22 cellular contexts compared by ENCODE assay signal in genomic region chr6:28646650-28647049, GRCh38.
DNase-seq lines count a peak whose midpoint lies in the region; ATAC-seq, FAIRE-seq and TF ChIP-seq lines count a peak whose summit lies in the region.
"Had no signal": no experiment of that assay in that cellular context is flagged by ENCODE, and none has a peak within 500 bp of the region (broad histone marks: within the 10 kb centered on the region; RNA-seq: fewer than 3 reads in every experiment).

No MANE protein-coding gene starts in this region.

- in situ Hi-C loops in K562 (cut with MboI): no loop called here

- no peaks in the 10 kb centered on the region for H3K4me1 ChIP-seq in K562 (replicated peaks in 1 of 2; ENCODE audit: control insufficient read depth in 2 of 2, insufficient read depth in 2 of 2, low read length in 2 of 2)
- H3K4me1 ChIP-seq: Caco-2 had no signal

- H3K27me3 ChIP-seq in K562 (ENCODE audit: control insufficient read depth in 2 of 2, insufficient read depth in 2 of 2, low read length in 2 of 2): no peaks in the 10 kb centered on the region
- H3K27me3 ChIP-seq: BLaER1 treated with 17β-estradiol and CSF1 and Interleukin-3, amounts not matched to agents 10 nM and 100 nM had no signal

- 0 out of 3 replicates have a peak, but pooled peaks cover 3% of the 10 kb centered on the region for H3K36me3 ChIP-seq in K562 (ENCODE audit: control insufficient read depth, insufficient read depth, low read length)
- H3K36me3 ChIP-seq: BLaER1 treated with 17β-estradiol and CSF1 and Interleukin-3, amounts not matched to agents 10 nM and 100 nM had no signal

- no peaks in the 10 kb centered on the region for H3K79me2 ChIP-seq in K562 (ENCODE audit: control insufficient read depth, insufficient read depth, low read length)

- FAIRE-seq in K562 (lab: Jason Lieb, UNC): no peak
- FAIRE-seq: A549, D721Med, GM12878, GM12892, GM18507 had no signal

- no peak for TF ChIP-seq POLR2A in K562 (conservative IDR thresholded peaks at IDR 0.05)

- no peaks in the 10 kb centered on the region; the same call in 1 of the 2 replicates for H3K9me3 ChIP-seq in K562 (replicated peaks; ENCODE audit: control insufficient read depth, insufficient read depth, low read depth, low read length)
- H3K9me3 ChIP-seq: A549; BLaER1 treated with 17β-estradiol and CSF1 and Interleukin-3, amounts not matched to agents 10 nM and 100 nM; Caco-2 had no signal

- H2AFZ ChIP-seq in K562 (ENCODE audit: low read depth, low read length): no peak overlapping the region

- BruUV-seq in K562 (replicated peaks; lab: Mats Ljungman, UMichigan): no TSS peak

- POLR2A ChIA-PET in K562 (lab: Yijun Ruan, JAX): no interaction called here

- no peak overlapping the region for H3K27ac ChIP-seq in K562 (ENCODE audit: extremely low read depth, low read depth, low read length)
- H3K27ac ChIP-seq in caudate nucleus (ENCODE audit: low read depth, low read length): no peak overlapping the region
- H3K27ac ChIP-seq: 22Rv1; A549; BLaER1 treated with 17β-estradiol and CSF1 and Interleukin-3, amounts not matched to agents 10 nM and 100 nM; C4-2B had no signal

- CTCF ChIA-PET in K562 (lab: Yijun Ruan, JAX; ENCODE audit: low intra/inter-chr PET ratio): no interaction called here

- no peak overlapping the region for H3K9ac ChIP-seq in K562 (ENCODE audit: insufficient read depth in 1 of 2, low read depth in 2 of 2, low read length in 2 of 2)
- H3K9ac ChIP-seq: BLaER1 treated with 17β-estradiol and CSF1 and Interleukin-3, amounts not matched to agents 10 nM and 100 nM had no signal

- 11% methylated on average over 1 of the region's 1 CpG for WGBS in K562 (ENCODE audit: insufficient coverage, low coverage, missing lambda C conversion rate)

- no peak overlapping the region for H3K4me2 ChIP-seq in K562 (ENCODE audit: insufficient read depth, low read length)
- H3K4me2 ChIP-seq: A549; BLaER1 treated with 17β-estradiol and CSF1 and Interleukin-3, amounts not matched to agents 10 nM and 100 nM had no signal

- intact Hi-C loops in K562 (cut with micrococcal nuclease): no loop called here

- ATAC-seq in K562: no peak
- ATAC-seq: A549; CD8-positive, alpha-beta T cell; GM12878 had no signal

- no peaks in the 10 kb centered on the region for H3K9me1 ChIP-seq in K562 (ENCODE audit: control insufficient read depth, insufficient read depth, low read length)

- no peak for TF ChIP-seq EP300 in K562 (IDR thresholded peaks at IDR 0.05; ENCODE audit: low read length)

- no peak overlapping the region for H3K4me3 ChIP-seq in K562
- H3K4me3 ChIP-seq: A549; BLaER1 treated with 17β-estradiol and CSF1 and Interleukin-3, amounts not matched to agents 10 nM and 100 nM; GM12878 had no signal

- DNase-seq in DMS 273 (lab: John Stamatoyannopoulos, UW; ENCODE audit: unreplicated experiment) (peak; percentile 15), DMS 273 treated with DMSO at 0.1 percent for 48 hours (lab: John Stamatoyannopoulos, UW) (no peak), Daoy (ENCODE audit: low read depth) (peak; percentile 39), K562 (ENCODE audit: extremely low read depth in 1 of 4, low spot score in 3 of 4) (no peak), NCI-H2227 (lab: John Stamatoyannopoulos, UW; ENCODE audit: unreplicated experiment) (no peak), caudate nucleus (lab: John Stamatoyannopoulos, UW) (no peak)
- DNase-seq: AML-193; Caco-2; Calu3; CD4-positive, alpha-beta T cell; CD8-positive, alpha-beta T cell; DMS79 treated with DMSO at 0.1 percent for 48 hours; EL; GDM1 had no signal

- no peaks in the 10 kb centered on the region for H4K20me1 ChIP-seq in K562 (replicated peaks; ENCODE audit: control insufficient read depth, insufficient read depth, low read length)
- H4K20me1 ChIP-seq: BLaER1 treated with 17β-estradiol and CSF1 and Interleukin-3, amounts not matched to agents 10 nM and 100 nM had no signal

- no peak for TF ChIP-seq CTCF in K562 (IDR thresholded peaks at IDR 0.05 in 2 of 3, conservative IDR thresholded peaks at IDR 0.05 in 1 of 3; ENCODE audit: insufficient read depth in 2 of 3, low read depth in 1 of 3, low read length in 3 of 3)

- TF ChIP-seq RAD21 in K562 (CRISPR knock-in tag; conservative IDR thresholded peaks at IDR 0.05 in 1 of 2, IDR thresholded peaks at IDR 0.05 in 1 of 2): no peak

TF ChIP-seq in K562, 482 proteins besides CTCF, POLR2A, EP300 and RAD21:
- TF ChIP-seq DACH1 (IDR thresholded peaks at IDR 0.05; ENCODE audit: partially characterized antibody): no peak
- no peak for TF ChIP-seq POU5F1 (IDR thresholded peaks at IDR 0.05; ENCODE audit: borderline replicate concordance, low read depth, low read length, partially characterized antibody)
- TF ChIP-seq ZNF586 (CRISPR knock-in tag; conservative IDR thresholded peaks at IDR 0.05): no peak
- peak; percentile 58 to 64; a peak in 3 of 4 replicates for TF ChIP-seq KDM1A (IDR thresholded peaks at IDR 0.05)
- TF ChIP-seq FOXO4 (CRISPR knock-in tag; IDR thresholded peaks at IDR 0.05): no peak
- TF ChIP-seq SRF (CRISPR knock-in tag; IDR thresholded peaks at IDR 0.05): no peak
- no peak for TF ChIP-seq ZBED1 (IDR thresholded peaks at IDR 0.05)
- TF ChIP-seq MTA1 (IDR thresholded peaks at IDR 0.05; ENCODE audit: borderline replicate concordance): no peak
- TF ChIP-seq USF1 (CRISPR knock-in tag; IDR thresholded peaks at IDR 0.05): no peak
- no peak for TF ChIP-seq TEAD2 (tag; IDR thresholded peaks at IDR 0.05)
- peak; percentile 37; the same call in 1 of the 2 replicates for TF ChIP-seq CBFA2T3 (IDR thresholded peaks at IDR 0.05)
- TF ChIP-seq RCOR1 (IDR thresholded peaks at IDR 0.05; ENCODE audit: borderline replicate concordance in 1 of 2, low read depth in 2 of 2, low read length in 2 of 2): 0 out of 4 replicates have a peak, but pooled peaks of 1 of the 2 experiments have one; percentile 26
- TF ChIP-seq CBX2 (IDR thresholded peaks at IDR 0.05; ENCODE audit: insufficient read depth, low read length, poor library complexity, severe bottlenecking): no peak
TF ChIP-seq in K562: peak in this region for 3.

Comparison
In these comparisons a context has a peak if more than half of its experiments do, and no peak if none do; other contexts are left out.
1. DNase-seq: peak in DMS 273 (single experiment) and Daoy (single experiment); none in DMS 273 treated with DMSO at 0.1 percent for 48 hours (single experiment), K562 (0 of 4), NCI-H2227 (single experiment) and caudate nucleus (0 of 61).